In genomic region chr7:18469332-18469731, GRCh38 we compare ENCODE assay signal across 26 cellular contexts.
"Had no signal": no experiment of that assay in that cellular context is flagged by ENCODE, and none has a peak within 500 bp of the region (broad histone marks: within the 10 kb centered on the region; RNA-seq: fewer than 3 reads in every experiment).

No MANE protein-coding gene starts in this region.

- H3K27ac ChIP-seq: breast epithelium, coronary artery, foreskin keratinocyte, parathyroid adenoma, sigmoid colon, testis had no signal

- H3K27me3 Mint-ChIP-seq: activated CD4-positive, alpha-beta memory T cell treated with anti-CD3 and anti-CD28 coated beads, Interleukin-2, amount 10 ng/mL, durations not matched to agents 7 days and 5 days; stimulated activated naive CD8-positive, alpha-beta T cell treated with anti-CD3 and anti-CD28 coated beads, Interleukin-15, Interleukin-2, amounts not matched to agents 100 ng/mL and 50 ng/mL, for 24 hours; type B pancreatic cell had no signal

- H3K9ac ChIP-seq: parathyroid adenoma had no signal

- H3K9me3 Mint-ChIP-seq: activated CD4-positive, alpha-beta memory T cell treated with anti-CD3 and anti-CD28 coated beads, Interleukin-2, amount 10 ng/mL, durations not matched to agents 7 days and 5 days; activated T-cell treated with anti-CD3 and anti-CD28 coated beads, Interleukin-2, amount 50 U/mL, for 4 hours; stimulated activated naive CD8-positive, alpha-beta T cell treated with anti-CD3 and anti-CD28 coated beads, Interleukin-15, Interleukin-2, amounts not matched to agents 100 ng/mL and 50 ng/mL, for 24 hours; type B pancreatic cell had no signal

- H3K4me1 Mint-ChIP-seq: activated CD4-positive, alpha-beta memory T cell treated with anti-CD3 and anti-CD28 coated beads, Interleukin-2, amount 10 ng/mL, durations not matched to agents 7 days and 5 days had no signal

- H3K36me3 ChIP-seq: breast epithelium, sigmoid colon had no signal

- H3K4me3 Mint-ChIP-seq: activated CD4-positive, alpha-beta memory T cell treated with anti-CD3 and anti-CD28 coated beads, Interleukin-2, amount 10 ng/mL, durations not matched to agents 7 days and 5 days; activated T-cell treated with anti-CD3 and anti-CD28 coated beads, Interleukin-2, amount 50 U/mL, for 4 hours; nephron; stimulated activated naive CD8-positive, alpha-beta T cell treated with anti-CD3 and anti-CD28 coated beads, Interleukin-15, Interleukin-2, amounts not matched to agents 100 ng/mL and 50 ng/mL, for 24 hours; type B pancreatic cell had no signal

- H3K36me3 Mint-ChIP-seq: type B pancreatic cell had no signal

- H3K4me3 ChIP-seq: breast epithelium, coronary artery, lung, sigmoid colon, testis had no signal

- H3K9me3 ChIP-seq: breast epithelium, sigmoid colon, testis had no signal

- DNase-seq: activated CD4-positive, alpha-beta memory T cell treated with anti-CD3 and anti-CD28 coated beads, Interleukin-2, amount 10 ng/mL, durations not matched to agents 7 days and 5 days; activated CD4-positive, alpha-beta T cell treated with anti-CD3 and anti-CD28 coated beads for 48 hours; activated CD4-positive, CD25-positive, alpha-beta regulatory T cell; activated CD8-positive, alpha-beta memory T cell treated with anti-CD3 and anti-CD28 coated beads, Interleukin-2, amount 50 U/mL, for 4 hours; activated effector memory CD4-positive, alpha-beta T cell treated with Interleukin-2 at 50 U/mL for 16 hours; activated naive CD4-positive, alpha-beta T cell treated with anti-CD3 and anti-CD28 coated beads, Interleukin-2, amount 50 U/mL, for 16 hours; activated T-cell treated with anti-CD3 and anti-CD28 coated beads, Interleukin-2, amount 50 U/mL, for 4 hours; aorta; glutamatergic neuron; hippocampal formation; midbrain; sigmoid colon; stimulated activated CD4-positive, alpha-beta T cell treated with anti-CD3 and anti-CD28 coated beads, Interleukin-12 subunit alpha, Interleukin-12 subunit beta, amount 100 ng/mL, for 4 hours; stimulated activated CD4-positive, alpha-beta T cell treated with anti-CD3 and anti-CD28 coated beads, Interleukin-1b, Interleukin-23, amount 100 ng/mL, for 48 hours; stimulated activated CD8-positive, alpha-beta memory T cell treated with anti-CD3 and anti-CD28 coated beads, Interleukin-4, amount 100 ng/mL, for 48 hours; T1000; testis had no signal

- H2AFZ ChIP-seq: parathyroid adenoma had no signal

- H3K4me1 ChIP-seq: breast epithelium, foreskin keratinocyte, parathyroid adenoma, testis had no signal

- H3K79me2 ChIP-seq: parathyroid adenoma had no signal

- H3K27ac Mint-ChIP-seq: activated CD4-positive, alpha-beta memory T cell treated with anti-CD3 and anti-CD28 coated beads, Interleukin-2, amount 10 ng/mL, durations not matched to agents 7 days and 5 days; nephron; stimulated activated naive CD8-positive, alpha-beta T cell treated with anti-CD3 and anti-CD28 coated beads, Interleukin-15, Interleukin-2, amounts not matched to agents 100 ng/mL and 50 ng/mL, for 24 hours; type B pancreatic cell had no signal

- FAIRE-seq: keratinocyte had no signal

- H3K27me3 ChIP-seq: breast epithelium, foreskin keratinocyte, sigmoid colon, testis had no signal
